Comparison of ENCODE assay signal across 6 cellular contexts in genomic region chr12:8233300-8233855, GRCh38. TPM values are rescaled to one million over a fixed set of nuclear protein-coding genes. Genes with fewer than 3 reads are reported as not detected.
"Had no signal": no experiment of that assay in that cellular context is flagged by ENCODE, and none has a peak within 500 bp of the region (broad histone marks: within the 10 kb centered on the region; RNA-seq: fewer than 3 reads in every experiment).

No MANE protein-coding gene starts in this region.

RNA-seq across cellular contexts. Expression of gene FAM90A1, which starts 6.0 kb away (rescaled TPM):
- total RNA-seq: LHCN-M2, MCF 10A, NCI-H460, OCI-LY7, RPMI7951, SK-MEL-5 had no signal
